1 cellular context compared by ENCODE assay signal in genomic region chr20:23114018-23114417, GRCh38.
TF ChIP-seq lines count a peak whose summit lies in the region.

No MANE protein-coding gene starts in this region.

TF ChIP-seq in WTC11, 78 proteins besides CTCF, POLR2A, EP300 and RAD21 (continued from another document):
- no peak for TF ChIP-seq STAT6 (CRISPR knock-in tag; conservative IDR thresholded peaks at IDR 0.05; ENCODE audit: low read depth)
- no peak for TF ChIP-seq FOXJ3 (CRISPR knock-in tag; IDR thresholded peaks at IDR 0.05; ENCODE audit: borderline replicate concordance)
- no peak for TF ChIP-seq ARID4B (CRISPR knock-in tag; IDR thresholded peaks at IDR 0.05; ENCODE audit: borderline replicate concordance)
- no peak for TF ChIP-seq ATF6 (CRISPR knock-in tag; IDR thresholded peaks at IDR 0.05)
- no peak for TF ChIP-seq SP1 (CRISPR knock-in tag; conservative IDR thresholded peaks at IDR 0.05)
- TF ChIP-seq OVOL2 (CRISPR knock-in tag; IDR thresholded peaks at IDR 0.05; ENCODE audit: borderline replicate concordance), result no peak
- no peak for TF ChIP-seq NR1H2 (CRISPR knock-in tag; IDR thresholded peaks at IDR 0.05)
